Comparison of ENCODE assay signal across 18 cellular contexts in genomic region chr10:11512596-11512995, GRCh38.
DNase-seq lines count a peak whose midpoint lies in the region; ATAC-seq, FAIRE-seq and TF ChIP-seq lines count a peak whose summit lies in the region.
"Had no signal": no experiment of that assay in that cellular context is flagged by ENCODE, and none has a peak within 500 bp of the region (broad histone marks: within the 10 kb centered on the region; RNA-seq: fewer than 3 reads in every experiment).

No MANE protein-coding gene starts in this region.

- POLR2A ChIA-PET in activated B cell treated with CpG ODN at 0.5 μM for 24 hours (lab: Charles Lee) = no interaction called here

- in situ Hi-C loops in G401 (cut with HindIII; ENCODE audit: low sequenced_read_pairs) = no loop called here

- no peak for ATAC-seq in activated B cell treated with CpG ODN at 0.5 μM for 24 hours (ENCODE audit: low read depth)
- no peak for ATAC-seq in memory B cell (ENCODE audit: low read depth)
- ATAC-seq in esophagus mucosa = no peak
- ATAC-seq in GM19324 (IDR thresholded peaks at IDR 0.05; ENCODE audit: low FRiP score, unreplicated experiment) = no peak
- ATAC-seq: GM12878, HepG2 had no signal

- no peak for FAIRE-seq in HTR-8/SVneo (lab: Jason Lieb, UNC)
- FAIRE-seq: GM12878, GM18507, HepG2 had no signal

- no peaks in the 10 kb centered on the region for H3K9me3 Mint-ChIP-seq in activated B cell treated with CpG ODN at 0.5 μM for 24 hours
- H3K9me3 Mint-ChIP-seq in memory B cell = no peaks in the 10 kb centered on the region
- H3K9me3 Mint-ChIP-seq: CD14-positive monocyte; CD4-positive, alpha-beta memory T cell; H9; IgD-negative memory B cell had no signal

- TF ChIP-seq CTCF in activated B cell treated with CpG ODN at 0.5 μM for 24 hours (IDR thresholded peaks at IDR 0.05) = no peak

- no peaks in the 10 kb centered on the region for H3K27me3 Mint-ChIP-seq in activated B cell treated with CpG ODN at 0.5 μM for 24 hours
- H3K27me3 Mint-ChIP-seq in memory B cell = no peaks in the 10 kb centered on the region
- H3K27me3 Mint-ChIP-seq: IgD-negative memory B cell had no signal

- peak; percentile 73 for DNase-seq in G401 (ENCODE audit: low spot score)
- no peak for DNase-seq in activated B cell treated with CpG ODN at 0.5 μM for 24 hours
- peak; percentile 37 to 44 for DNase-seq in dermis microvascular lymphatic vessel endothelial cell (ENCODE audit: low read depth in 2 of 2)
- DNase-seq in memory B cell (ENCODE audit: low spot score in 2 of 2) = no peak
- DNase-seq in HTR-8/SVneo (ENCODE audit: insufficient read length, low spot score) = no peak
- DNase-seq in activated CD4-positive, alpha-beta T cell treated with anti-CD3 and anti-CD28 coated beads for 1 hour = no peak
- DNase-seq: Calu3; CD4-positive, alpha-beta memory T cell; DMS79 treated with DMSO at 0.1 percent for 48 hours; GOT3; H9 had no signal

- H3K4me3 Mint-ChIP-seq in activated B cell treated with CpG ODN at 0.5 μM for 24 hours = no peak overlapping the region
- no peak overlapping the region for H3K4me3 Mint-ChIP-seq in memory B cell
- H3K4me3 Mint-ChIP-seq: CD14-positive monocyte; CD4-positive, alpha-beta memory T cell; H9; IgD-negative memory B cell had no signal

- H3K36me3 Mint-ChIP-seq in activated B cell treated with CpG ODN at 0.5 μM for 24 hours (ENCODE audit: low read depth) = peaks cover 56% of the 10 kb centered on the region
- H3K36me3 Mint-ChIP-seq in memory B cell = peaks cover 23% of the 10 kb centered on the region
- H3K36me3 Mint-ChIP-seq: CD4-positive, alpha-beta memory T cell; IgD-negative memory B cell had no signal

- H3K4me1 Mint-ChIP-seq in activated B cell treated with CpG ODN at 0.5 μM for 24 hours = peaks cover 36% of the 10 kb centered on the region
- peaks cover 37% of the 10 kb centered on the region for H3K4me1 Mint-ChIP-seq in memory B cell

- peak overlapping the region; percentile 36 for H3K27ac Mint-ChIP-seq in activated B cell treated with CpG ODN at 0.5 μM for 24 hours
- H3K27ac Mint-ChIP-seq in memory B cell = peak overlapping the region; percentile 36
- H3K27ac Mint-ChIP-seq: CD14-positive monocyte; CD4-positive, alpha-beta memory T cell had no signal

- CTCF ChIA-PET in activated B cell treated with CpG ODN at 0.5 μM for 24 hours (lab: Charles Lee) = interaction anchor here (0.6 to 2.6 kb wide), 2 partner anchors 213 to 245 kb away, joined by 3 to 8 read pairs; no protein-coding TSS in a partner anchor

- intact Hi-C loops in activated B cell treated with CpG ODN at 0.5 μM for 24 hours (cut with micrococcal nuclease) = no loop called here

Comparison
In these comparisons a context has a peak if more than half of its experiments do, and no peak if none do; other contexts are left out.
1. DNase-seq: peak in G401 (single experiment) and dermis microvascular lymphatic vessel endothelial cell (2 of 2); none in activated B cell treated with CpG ODN at 0.5 μM for 24 hours (single experiment), memory B cell (0 of 2), HTR-8/SVneo (single experiment) and activated CD4-positive, alpha-beta T cell treated with anti-CD3 and anti-CD28 coated beads for 1 hour (single experiment).